In the genomic region with DNA sequence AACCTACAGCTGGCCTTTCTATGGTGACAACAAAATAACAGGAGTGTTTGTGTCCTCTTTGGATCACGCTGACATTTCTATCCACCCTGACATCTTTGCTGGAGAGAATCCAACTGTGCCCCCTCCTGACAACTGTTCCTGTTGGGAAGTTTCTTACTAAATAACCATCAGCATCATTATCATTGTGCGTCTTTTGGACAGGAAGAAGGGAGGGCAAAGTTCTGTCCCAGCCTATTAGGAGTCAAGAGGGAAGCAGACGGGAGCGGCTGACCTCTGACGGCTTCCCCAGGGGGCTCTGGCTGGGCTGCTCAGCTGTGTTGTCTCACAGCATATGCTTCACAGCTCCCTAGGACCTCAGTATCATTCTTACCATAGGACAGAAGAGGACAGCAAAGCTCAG, we compare ENCODE assay signal across 16 cellular contexts.
DNase-seq lines count a peak whose midpoint lies in the region; ATAC-seq and TF ChIP-seq lines count a peak whose summit lies in the region.
"Had no signal": no experiment of that assay in that cellular context is flagged by ENCODE, and none has a peak within 500 bp of the region (broad histone marks: within the 10 kb centered on the region; RNA-seq: fewer than 3 reads in every experiment).

No MANE protein-coding gene starts in this region.

- ATAC-seq in heart right ventricle: peak in 5 of 8 donors; percentile 47 to 73 (median 68)
- no peak for ATAC-seq in Right ventricle myocardium superior (ENCODE audit: poor library complexity)
- ATAC-seq in HG03175 (IDR thresholded peaks at IDR 0.05; ENCODE audit: unreplicated experiment): no peak
- ATAC-seq: CD8-positive, alpha-beta T cell had no signal

- H3K27me3 ChIP-seq in heart right ventricle: peaks cover 0 to 17% (median 0%) of the 10 kb centered on the region in 7 donors

- H3K4me3 ChIP-seq in heart right ventricle: no peak overlapping the region

- 35 to 38% methylated on average over 5 of the region's 5 CpGs for WGBS in heart right ventricle, 2 donors

- peak overlapping the region; percentile 91 for H3K27ac Mint-ChIP-seq in glutamatergic neuron (ENCODE audit: unreplicated experiment)
- H3K27ac Mint-ChIP-seq: CD8-positive, alpha-beta T cell had no signal

- peaks cover 0 to 6% (median 0%) of the 10 kb centered on the region in 11 donors for H3K9me3 ChIP-seq in heart right ventricle

- no peaks in the 10 kb centered on the region for H3K36me3 ChIP-seq in heart right ventricle

- intact Hi-C loops in heart right ventricle (cut with DNase I): no loop called here
- intact Hi-C loops in Right ventricle myocardium superior (cut with DNase I): no loop called here

- DNase-seq in heart right ventricle (peak in 1 of 2 donors; percentile 34), Right ventricle myocardium superior (no peak), NCI-H345 treated with DMSO at 0.1 percent for 48 hours (lab: John Stamatoyannopoulos, UW; ENCODE audit: unreplicated experiment) (peak; percentile 72), glutamatergic neuron (peak; percentile 74), dedifferentiated amniotic fluid mesenchymal stem cell (ENCODE audit: extremely low spot score) (no peak)
- DNase-seq in stimulated activated CD4-positive, alpha-beta T cell treated with anti-CD3 and anti-CD28 coated beads, Interleukin-12 subunit alpha, Interleukin-12 subunit beta, amount 100 ng/mL, for 4 hours: no peak
- DNase-seq: CD8-positive, alpha-beta T cell; H7; IMR-90; Kasumi-1; NCI-H1105 treated with DMSO at 0.1 percent for 48 hours; NCI-H187; NCI-H2227 treated with DMSO at 0.1 percent for 48 hours; NCI-H774; SHP77 had no signal

- H3K27me3 Mint-ChIP-seq in glutamatergic neuron (ENCODE audit: unreplicated experiment): peaks cover 9% of the 10 kb centered on the region

- TF ChIP-seq CTCF in heart right ventricle (IDR thresholded peaks at IDR 0.05) (no peak), glutamatergic neuron (IDR thresholded peaks at IDR 0.05; ENCODE audit: partially characterized antibody, unreplicated experiment) (no peak)

- no peak overlapping the region for H3K27ac ChIP-seq in heart right ventricle

- peak overlapping the region; percentile 32 for H3K4me3 Mint-ChIP-seq in glutamatergic neuron (ENCODE audit: unreplicated experiment)
- H3K4me3 Mint-ChIP-seq: CD8-positive, alpha-beta T cell had no signal

- H3K4me1 Mint-ChIP-seq in glutamatergic neuron (ENCODE audit: low read depth, unreplicated experiment): peaks cover 37% of the 10 kb centered on the region

- no peaks in the 10 kb centered on the region for H3K36me3 Mint-ChIP-seq in glutamatergic neuron (ENCODE audit: unreplicated experiment)
- H3K36me3 Mint-ChIP-seq: CD8-positive, alpha-beta T cell had no signal

- peaks cover 8% of the 10 kb centered on the region for H3K9me3 Mint-ChIP-seq in glutamatergic neuron (ENCODE audit: unreplicated experiment)
- H3K9me3 Mint-ChIP-seq: CD8-positive, alpha-beta T cell had no signal

- H3K4me1 ChIP-seq in heart right ventricle: peaks cover 0 to 19% (median 3%) of the 10 kb centered on the region in 9 donors

Comparison
In these comparisons a context has a peak if more than half of its experiments do, and no peak if none do; other contexts are left out.
1. ATAC-seq: peak in heart right ventricle (5 of 8); none in Right ventricle myocardium superior (single experiment) and HG03175 (single experiment).
2. DNase-seq: peak in NCI-H345 treated with DMSO at 0.1 percent for 48 hours (single experiment) and glutamatergic neuron (single experiment); none in Right ventricle myocardium superior (single experiment), stimulated activated CD4-positive, alpha-beta T cell treated with anti-CD3 and anti-CD28 coated beads, Interleukin-12 subunit alpha, Interleukin-12 subunit beta, amount 100 ng/mL, for 4 hours (single experiment) and dedifferentiated amniotic fluid mesenchymal stem cell (single experiment).